26 cellular contexts compared by ENCODE assay signal in genomic region chr10:54940418-54940817, GRCh38.
A peak's percentile ranks its signal among the peaks of the same experiment; 100 is the strongest.
DNase-seq lines count a peak whose midpoint lies in the region; ATAC-seq and TF ChIP-seq lines count a peak whose summit lies in the region.
"Had no signal": no experiment of that assay in that cellular context is flagged by ENCODE, and none has a peak within 500 bp of the region (broad histone marks: within the 10 kb centered on the region; RNA-seq: fewer than 3 reads in every experiment).

No MANE protein-coding gene starts in this region.

- H3K4me3 ChIP-seq in GM12865 (ENCODE audit: low read depth, low read length) (no peak overlapping the region), PC-3 (ENCODE audit: low read length) (no peak overlapping the region), epithelial cell of proximal tubule (ENCODE audit: low read depth, low read length) (no peak overlapping the region)
- H3K4me3 ChIP-seq: ascending aorta, gastrocnemius medialis, smooth muscle cell, thoracic aorta had no signal

- intact Hi-C loops in PC-3 (cut with micrococcal nuclease): loop anchor here (1.0 to 10.0 kb wide), 5 partner anchors 139 to 942 kb away; partner anchors contain the start of gene PCDH15

- H3K79me2 ChIP-seq in PC-3 (ENCODE audit: low read length): no peaks in the 10 kb centered on the region

- no peaks in the 10 kb centered on the region for H4K20me1 ChIP-seq in PC-3 (ENCODE audit: low read length)

- H2AFZ ChIP-seq in PC-3 (ENCODE audit: low read length): no peak overlapping the region

- ATAC-seq in PC-3 (peak; percentile 82), GM18873 (IDR thresholded peaks at IDR 0.05; ENCODE audit: low FRiP score, unreplicated experiment) (no peak), GM19023 (IDR thresholded peaks at IDR 0.05; ENCODE audit: unreplicated experiment) (no peak)
- ATAC-seq: esophagus mucosa, gastrocnemius medialis had no signal

- no peaks in the 10 kb centered on the region for H3K4me1 ChIP-seq in PC-3 (ENCODE audit: insufficient read depth, low read length)
- H3K4me1 ChIP-seq: ascending aorta, gastrocnemius medialis had no signal

- TF ChIP-seq CTCF in GM12865 (IDR thresholded peaks at IDR 0.05; ENCODE audit: insufficient read depth, low read depth, low read length, missing control alignments): peak; percentile 21
- peak; percentile 54 for TF ChIP-seq CTCF in PC-3 (conservative IDR thresholded peaks at IDR 0.05; ENCODE audit: low read depth, low read length)
- peak; percentile 43 for TF ChIP-seq CTCF in epithelial cell of proximal tubule (conservative IDR thresholded peaks at IDR 0.05; ENCODE audit: low read depth, low read length)

- no peaks in the 10 kb centered on the region for H3K36me3 ChIP-seq in PC-3 (ENCODE audit: low read depth, low read length)
- H3K36me3 ChIP-seq: ascending aorta, gastrocnemius medialis, neutrophil, thoracic aorta had no signal

- H3K9me3 ChIP-seq in PC-3 (ENCODE audit: low read length): no peaks in the 10 kb centered on the region
- H3K9me3 ChIP-seq: ascending aorta, gastrocnemius medialis, neutrophil, thoracic aorta had no signal

- CTCF ChIA-PET in PC-3 (lab: Charles Lee): no interaction called here

- DNase-seq in ACHN (peak; percentile 5), GM12865 (ENCODE audit: low read depth) (peak; percentile 0), PC-3 (peak; percentile 17), epithelial cell of proximal tubule (ENCODE audit: low read depth) (no peak), substantia nigra (lab: John Stamatoyannopoulos, UW) (no peak), GM19240 (ENCODE audit: insufficient read length, low spot score) (no peak)
- DNase-seq: activated CD4-positive, alpha-beta T cell treated with anti-CD3 and anti-CD28 coated beads, Interleukin-2, amount 10 ng/mL, durations not matched to agents 24 days and 14 days; CD4-positive, alpha-beta memory T cell; central memory CD4-positive, alpha-beta T cell; gastrocnemius medialis; GF-D8; GOT3; mammary epithelial cell; NCI-H1417; NCI-H2107; NCI-H510A treated with DMSO at 0.1 percent for 48 hours; SHP77 treated with DMSO at 0.1 percent for 48 hours; stimulated activated CD4-positive, alpha-beta T cell treated with anti-CD3 and anti-CD28 coated beads, Interleukin-2, amount 100 ng/mL, for 48 hours; stimulated activated naive CD4-positive, alpha-beta T cell had no signal

- no peak overlapping the region for H3K4me2 ChIP-seq in PC-3 (ENCODE audit: low read length)
- H3K4me2 ChIP-seq: smooth muscle cell had no signal

- H3K27me3 ChIP-seq in PC-3 (ENCODE audit: low read length): no peaks in the 10 kb centered on the region
- H3K27me3 ChIP-seq: ascending aorta, gastrocnemius medialis, neutrophil had no signal

- BruUV-seq in PC-3 (replicated peaks; lab: Mats Ljungman, UMichigan): no TSS peak

- H3F3A ChIP-seq in PC-3 (ENCODE audit: low read length, unreplicated experiment): no peaks in the 10 kb centered on the region

- in situ Hi-C loops in ACHN (cut with HindIII; ENCODE audit: low pct_ligation_motif_present, low pct_unique_long_range_greater_than_20kb, low sequenced_read_pairs): no loop called here

- POLR2A ChIA-PET in PC-3 (lab: Charles Lee; ENCODE audit: unreplicated experiment): no interaction called here

- no peak overlapping the region for H3K9ac ChIP-seq in PC-3 (ENCODE audit: low read length)

- no peaks in the 10 kb centered on the region for H3K9me2 ChIP-seq in PC-3 (replicated peaks; ENCODE audit: low read length)

- H3K27ac ChIP-seq in PC-3 (ENCODE audit: low read length) (no peak overlapping the region), substantia nigra (ENCODE audit: low read depth, low read length, poor library complexity, severe bottlenecking) (no peak overlapping the region)
- H3K27ac ChIP-seq: ascending aorta, gastrocnemius medialis, neutrophil, thoracic aorta had no signal

Comparison
In these comparisons a context has a peak if more than half of its experiments do, and no peak if none do; other contexts are left out.
1. DNase-seq: peak in ACHN (single experiment), GM12865 (single experiment) and PC-3 (single experiment); none in epithelial cell of proximal tubule (single experiment), substantia nigra (0 of 49) and GM19240 (single experiment).
2. Peak in every context shown above with its lines, with median percentiles within 50 percentile points of each other: CTCF ChIP-seq.